ENCODE assay signal across 8 cellular contexts in the genomic region with DNA sequence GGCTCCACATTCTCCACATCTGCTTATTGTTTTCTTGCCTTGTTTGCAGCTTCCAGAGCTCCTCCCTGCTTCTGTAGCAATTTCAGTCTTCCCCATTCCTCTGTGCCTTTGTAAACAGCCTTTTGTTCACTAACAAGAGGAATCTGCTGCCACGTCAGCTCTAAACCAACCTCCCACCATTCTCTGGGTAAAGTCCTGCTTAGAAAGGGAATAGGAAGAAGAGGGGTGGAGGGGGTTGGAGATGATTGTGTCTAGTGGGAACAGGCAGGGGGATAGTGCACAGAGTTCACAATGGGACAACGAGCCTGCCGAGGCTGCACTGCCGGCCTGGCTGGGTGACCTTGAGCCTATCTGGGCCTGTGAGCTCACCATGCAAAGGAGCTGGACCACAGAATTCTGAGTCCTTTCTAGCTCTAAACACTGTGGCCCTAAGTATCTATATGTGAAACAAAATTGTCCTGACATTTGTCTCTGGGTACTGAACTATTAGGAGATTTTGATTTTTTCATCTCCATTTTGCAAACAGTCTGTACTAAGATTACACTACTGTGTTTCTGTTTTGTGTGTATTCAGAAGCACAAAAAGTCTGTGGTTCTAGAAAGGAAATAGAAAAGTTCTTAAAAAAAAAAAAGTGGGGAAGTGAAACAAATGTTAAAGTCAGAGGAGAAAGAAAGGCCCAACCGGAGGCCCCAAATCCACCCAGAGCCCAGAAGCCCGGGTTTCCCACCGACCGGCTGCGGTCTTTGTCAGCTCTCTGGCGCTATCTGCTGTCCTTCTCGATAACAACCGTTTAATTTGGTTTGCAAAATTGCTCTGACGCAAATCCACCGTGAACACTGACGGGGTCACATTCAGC. TPM values are rescaled to one million over a fixed set of nuclear protein-coding genes. Genes with fewer than 3 reads are reported as not detected.
DNase-seq lines count a peak whose midpoint lies in the region; ATAC-seq and TF ChIP-seq lines count a peak whose summit lies in the region.

No MANE protein-coding gene starts in this region.

- H3K4me3 Mint-ChIP-seq in IgD-negative memory B cell = peak overlapping the region; percentile 5 to 83 (median 76)

- peaks cover 18% of the 10 kb centered on the region for H3K4me1 ChIP-seq in suprapubic skin

- no peak for TF ChIP-seq EP300 in suprapubic skin (IDR thresholded peaks at IDR 0.05)

- H3K9me3 ChIP-seq in suprapubic skin = no peaks in the 10 kb centered on the region

- TF ChIP-seq CTCF in foreskin fibroblast (IDR thresholded peaks at IDR 0.05; ENCODE audit: low read depth, low read length) (peak; percentile 58), suprapubic skin (IDR thresholded peaks at IDR 0.05) (peak; percentile 56 to 58)

- DNase-seq in EH (ENCODE audit: low read depth) (peak; percentile 76), SHP77 treated with DMSO at 0.1 percent for 48 hours (lab: John Stamatoyannopoulos, UW) (peak; percentile 35), foreskin fibroblast (peak; percentile 74 to 90), nucleus accumbens (lab: John Stamatoyannopoulos, UW) (peak in 54 of 56 donors; percentile 14 to 89 (median 66)), suprapubic skin (ENCODE audit: low spot score in 2 of 2) (peak; percentile 78 to 90)
- DNase-seq in activated effector memory CD4-positive, alpha-beta T cell treated with anti-CD3 and anti-CD28 coated beads, Interleukin-2, amount 50 U/mL, for 16 hours = peak; percentile 89

- TF ChIP-seq POLR2A in suprapubic skin (IDR thresholded peaks at IDR 0.05) = no peak

- H3K9me3 Mint-ChIP-seq in IgD-negative memory B cell = no peaks in the 10 kb centered on the region

- no peaks in the 10 kb centered on the region for H3K27me3 Mint-ChIP-seq in IgD-negative memory B cell

- H3K36me3 Mint-ChIP-seq in IgD-negative memory B cell = peaks cover 2% of the 10 kb centered on the region

- WGBS in suprapubic skin = 14% methylated on average over 15 of the region's 15 CpGs

- H3K27ac Mint-ChIP-seq in IgD-negative memory B cell = peak overlapping the region; percentile 85 to 91 (median 87)

- H3K27ac ChIP-seq in suprapubic skin = peak overlapping the region; percentile 83

- H3K27me3 ChIP-seq in suprapubic skin = no peaks in the 10 kb centered on the region

- ATAC-seq in GM21619 (IDR thresholded peaks at IDR 0.05; ENCODE audit: unreplicated experiment) = peak; percentile 94

- peaks cover 25 to 30% (median 26%) of the 10 kb centered on the region in 3 donors for H3K4me1 Mint-ChIP-seq in IgD-negative memory B cell

- H3K4me3 ChIP-seq in foreskin fibroblast (ENCODE audit: low read depth in 1 of 2, low read length in 2 of 2) (no peak overlapping the region), suprapubic skin (no peak overlapping the region)

- no peaks in the 10 kb centered on the region for H3K36me3 ChIP-seq in suprapubic skin

RNA-seq across cellular contexts. Expression of a gene that starts 1.4 kb away (rescaled TPM):
- polyA plus RNA-seq in IgD-negative memory B cell = 0.06 TPM
- not detected for total RNA-seq in suprapubic skin

RNA-seq across cellular contexts. Expression of a gene that starts 34.1 kb away (rescaled TPM):
- 71.5 TPM for polyA plus RNA-seq in IgD-negative memory B cell
- 100 to 1,000 TPM; 118 to 168 (median 152) TPM for total RNA-seq in suprapubic skin

Comparison
In these comparisons a context has a peak if more than half of its experiments do, and no peak if none do; other contexts are left out.
1. DNase-seq: peak in every context shown above with its lines; median percentile 89 in activated effector memory CD4-positive, alpha-beta T cell treated with anti-CD3 and anti-CD28 coated beads, Interleukin-2, amount 50 U/mL, for 16 hours; 84 in suprapubic skin; 82 in foreskin fibroblast; 76 in EH; 66 in nucleus accumbens; 35 in SHP77 treated with DMSO at 0.1 percent for 48 hours.